Comparison of ENCODE assay signal across 10 cellular contexts in the genomic region with DNA sequence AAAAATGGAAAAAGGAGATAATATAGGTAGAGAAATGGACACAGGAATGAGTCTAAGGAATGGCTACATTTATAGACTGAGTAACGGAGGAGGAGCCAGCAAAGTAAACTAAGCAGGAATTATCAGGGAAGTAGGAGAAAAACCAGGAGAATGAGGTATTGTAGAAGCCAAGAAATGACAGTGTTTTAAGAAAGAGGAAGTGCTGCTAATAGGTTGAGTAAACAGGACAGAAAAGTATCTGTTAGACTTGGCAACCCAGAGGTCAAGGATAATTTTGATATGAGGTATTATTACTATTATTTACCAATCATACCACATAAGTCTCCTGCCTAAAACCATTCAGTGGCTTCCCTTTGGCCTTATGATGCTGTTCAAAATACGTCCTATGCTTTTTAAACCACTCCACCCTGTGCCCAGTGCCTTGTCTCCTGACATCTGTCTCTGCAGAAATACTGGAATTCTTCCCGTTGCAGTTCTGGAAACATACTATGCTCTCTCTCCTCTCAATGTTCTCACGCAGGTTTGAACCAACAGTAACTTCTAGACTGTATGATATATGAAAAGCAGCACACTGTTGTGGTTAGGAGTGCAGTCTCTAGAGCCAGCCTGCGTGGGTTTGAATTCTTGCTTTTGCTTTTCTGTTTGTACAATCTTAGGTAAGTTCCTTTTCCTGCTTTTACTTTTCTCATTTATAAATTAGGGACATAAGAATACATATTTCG.
DNase-seq lines count a peak whose midpoint lies in the region; ATAC-seq and TF ChIP-seq lines count a peak whose summit lies in the region.
"Had no signal": no experiment of that assay in that cellular context is flagged by ENCODE, and none has a peak within 500 bp of the region (broad histone marks: within the 10 kb centered on the region; RNA-seq: fewer than 3 reads in every experiment).

No MANE protein-coding gene starts in this region.

- no peak for TF ChIP-seq POLR2A in NB4 (IDR thresholded peaks at IDR 0.05; ENCODE audit: extremely low read depth, insufficient read length)

- DNase-seq in AG20443 (ENCODE audit: low spot score) (peak; percentile 13), NB4 (ENCODE audit: low read depth) (peak; percentile 13), RWPE1 (ENCODE audit: low spot score) (no peak), foreskin fibroblast (no peak), HPDE6-E6E7 (ENCODE audit: extremely low spot score) (no peak), NCI-H524 (lab: John Stamatoyannopoulos, UW) (no peak)
- DNase-seq: activated T-cell treated with anti-CD3 and anti-CD28 coated beads, Interleukin-2, amount 50 U/mL, for 24 hours; heart right ventricle had no signal

- H3K4me3 ChIP-seq in NB4 (ENCODE audit: low read depth, low read length) (no peak overlapping the region), foreskin fibroblast (ENCODE audit: low read depth in 1 of 2, low read length in 2 of 2) (no peak overlapping the region)
- H3K4me3 ChIP-seq: heart right ventricle had no signal

- ATAC-seq in GM19035 (IDR thresholded peaks at IDR 0.05; ENCODE audit: unreplicated experiment) (peak; percentile 75), HG02840 (IDR thresholded peaks at IDR 0.05; ENCODE audit: low FRiP score, unreplicated experiment) (peak; percentile 58)
- ATAC-seq: heart right ventricle had no signal

- POLR2A ChIA-PET in RWPE1 (lab: Yijun Ruan, JAX; ENCODE audit: low non-redundant PET): no interaction called here

- TF ChIP-seq CTCF in NB4 (IDR thresholded peaks at IDR 0.05; ENCODE audit: low read depth, low read length) (no peak), RWPE1 (conservative IDR thresholded peaks at IDR 0.05; ENCODE audit: low read depth) (no peak), foreskin fibroblast (IDR thresholded peaks at IDR 0.05; ENCODE audit: low read depth, low read length) (no peak)

- H3K27ac ChIP-seq in RWPE1: no peak overlapping the region
- H3K27ac ChIP-seq: heart right ventricle had no signal

- CTCF ChIA-PET in RWPE1 (lab: Yijun Ruan, JAX): interaction anchor here (0.6 to 0.7 kb wide), 2 partner anchors 33 to 116 kb away, joined by 3 read pairs; no protein-coding TSS in a partner anchor

Comparison
In these comparisons a context has a peak if more than half of its experiments do, and no peak if none do; other contexts are left out.
1. DNase-seq: peak in AG20443 (single experiment) and NB4 (single experiment); none in RWPE1 (single experiment), foreskin fibroblast (0 of 2), HPDE6-E6E7 (single experiment) and NCI-H524 (0 of 2).